In the genomic region with DNA sequence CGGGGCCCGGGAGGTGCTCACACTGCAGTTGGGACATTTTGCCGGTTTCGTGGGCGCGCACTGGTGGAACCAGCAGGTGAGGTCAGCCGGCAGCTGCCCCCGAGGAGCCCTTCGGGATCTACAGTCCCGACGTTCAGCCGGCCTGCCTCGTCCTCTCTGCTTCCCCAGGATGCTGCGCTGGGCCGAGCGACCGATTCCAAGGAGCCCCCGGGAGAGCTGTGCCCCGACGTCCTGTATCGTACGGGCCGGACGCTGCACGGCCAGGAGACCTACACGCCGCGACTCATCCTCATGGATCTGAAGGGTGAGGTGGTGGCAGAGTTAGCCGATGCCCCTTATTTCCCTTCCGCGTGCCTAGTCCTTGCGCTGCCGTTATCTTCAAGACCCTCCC, we compare ENCODE assay signal across 7 cellular contexts. TPM values are rescaled to one million over a fixed set of nuclear protein-coding genes. Genes with fewer than 3 reads are reported as not detected.
A peak's percentile ranks its signal among the peaks of the same experiment; 100 is the strongest.
DNase-seq lines count a peak whose midpoint lies in the region; ATAC-seq and TF ChIP-seq lines count a peak whose summit lies in the region.
"Not testable (repeated sequence)": the region's sequence is repeated elsewhere in the genome, so short reads cannot be mapped to it uniquely, and the experiment has no call there.

No MANE protein-coding gene starts in this region.

- H3K4me1 ChIP-seq in Peyer's patch; mesenchymal stem cell (ENCODE audit: control insufficient read depth, insufficient read depth, low read depth, low read length); gastrocnemius medialis: not testable (repeated sequence)

- not testable (repeated sequence) for H2BK120ac ChIP-seq in mesenchymal stem cell (ENCODE audit: low read depth, low read length)

- not testable (repeated sequence) for TF ChIP-seq CTCF in Peyer's patch (IDR thresholded peaks at IDR 0.05); fibroblast of pulmonary artery (IDR thresholded peaks at IDR 0.05; ENCODE audit: low read length, missing control alignments); gastrocnemius medialis (IDR thresholded peaks at IDR 0.05 in 4 of 5, conservative IDR thresholded peaks at IDR 0.05 in 1 of 5)

- H3K9me3 Mint-ChIP-seq in activated naive CD8-positive, alpha-beta T cell treated with anti-CD3 and anti-CD28 coated beads, Interleukin-2, amount 50 U/mL, for 24 hours = not testable (repeated sequence)

- H3K4me3 ChIP-seq in Peyer's patch (peak overlapping the region; percentile 52 to 88 (median 64)), fibroblast of pulmonary artery (replicated peaks; ENCODE audit: low read depth, low read length) (peak overlapping the region; percentile 72), mesenchymal stem cell (ENCODE audit: insufficient read depth in 1 of 2, low read depth in 1 of 2, low read length in 2 of 2) (peak overlapping the region; percentile 58 to 85), gastrocnemius medialis (peak overlapping the region in 3 of 4 donors; percentile 35 to 77 (median 72))

- peak overlapping the region in 1 of 4 donors; percentile 48 for H3K27ac ChIP-seq in Peyer's patch
- not testable (repeated sequence) for H3K27ac ChIP-seq in mesenchymal stem cell (ENCODE audit: low read length, poor library complexity, severe bottlenecking); gastrocnemius medialis

- H3K9me3 ChIP-seq in Peyer's patch; mesenchymal stem cell (ENCODE audit: control insufficient read depth, low read length); gastrocnemius medialis: not testable (repeated sequence)

- peaks cover 12% of the 10 kb centered on the region for H3K36me3 Mint-ChIP-seq in activated naive CD8-positive, alpha-beta T cell treated with anti-CD3 and anti-CD28 coated beads, Interleukin-2, amount 50 U/mL, for 24 hours (ENCODE audit: low read depth)

- not testable (repeated sequence) for H3K27me3 Mint-ChIP-seq in activated naive CD8-positive, alpha-beta T cell treated with anti-CD3 and anti-CD28 coated beads, Interleukin-2, amount 50 U/mL, for 24 hours

- not testable (repeated sequence) for H2AFZ ChIP-seq in mesenchymal stem cell (ENCODE audit: low read depth, low read length)

- no CpG with 5 or more reads among the region's 33 CpGs for WGBS in mesenchymal stem cell

- not testable (repeated sequence) for H3K79me1 ChIP-seq in mesenchymal stem cell (replicated peaks; ENCODE audit: low read length, poor library complexity, severe bottlenecking)

- H2BK5ac ChIP-seq in mesenchymal stem cell (ENCODE audit: low read depth, low read length, poor library complexity, severe bottlenecking) = not testable (repeated sequence)

- H3K9ac ChIP-seq in mesenchymal stem cell (ENCODE audit: low read length) = peak overlapping the region; percentile 89

- not testable (repeated sequence) for TF ChIP-seq POLR2A in Peyer's patch (IDR thresholded peaks at IDR 0.05); gastrocnemius medialis (IDR thresholded peaks at IDR 0.05)

- H3K27ac Mint-ChIP-seq in activated naive CD8-positive, alpha-beta T cell treated with anti-CD3 and anti-CD28 coated beads, Interleukin-2, amount 50 U/mL, for 24 hours = peak overlapping the region; percentile 96

- H3K27me3 ChIP-seq in Peyer's patch; mesenchymal stem cell (ENCODE audit: control insufficient read depth in 1 of 2, insufficient read depth in 1 of 2, low read length in 2 of 2); gastrocnemius medialis: not testable (repeated sequence)

- ATAC-seq in GM18870 (IDR thresholded peaks at IDR 0.05; ENCODE audit: unreplicated experiment) (peak; percentile 4), HG03064 (IDR thresholded peaks at IDR 0.05; ENCODE audit: low read depth, unreplicated experiment) (peak; percentile 26), gastrocnemius medialis (peak; percentile 20 to 37)
- ATAC-seq in activated naive CD8-positive, alpha-beta T cell treated with anti-CD3 and anti-CD28 coated beads, Interleukin-2, amount 50 U/mL, for 24 hours = peak; percentile 6

- in situ Hi-C loops in gastrocnemius medialis (cut with MboI; ENCODE audit: low sequenced_read_pairs in 4 of 4) = not testable (repeated sequence)

- not testable (repeated sequence) for H3K14ac ChIP-seq in mesenchymal stem cell (ENCODE audit: low read length in 2 of 2)

- not testable (repeated sequence) for H2BK12ac ChIP-seq in mesenchymal stem cell (ENCODE audit: low read length in 2 of 2)

- not testable (repeated sequence) for H2AK5ac ChIP-seq in mesenchymal stem cell (ENCODE audit: low read length, severe bottlenecking)

- not testable (repeated sequence) for H2BK15ac ChIP-seq in mesenchymal stem cell (ENCODE audit: low read depth, poor library complexity, severe bottlenecking)

- H3K4ac ChIP-seq in mesenchymal stem cell (ENCODE audit: low read depth in 1 of 2, low read length in 2 of 2) = not testable (repeated sequence)

- not testable (repeated sequence) for H3K4me2 ChIP-seq in mesenchymal stem cell (ENCODE audit: low read length, poor library complexity, severe bottlenecking)

- H3K18ac ChIP-seq in mesenchymal stem cell (ENCODE audit: low read depth in 1 of 2, low read length in 2 of 2) = not testable (repeated sequence)

- H3K4me3 Mint-ChIP-seq in activated naive CD8-positive, alpha-beta T cell treated with anti-CD3 and anti-CD28 coated beads, Interleukin-2, amount 50 U/mL, for 24 hours = peak overlapping the region; percentile 94

- not testable (repeated sequence) for H3K23ac ChIP-seq in mesenchymal stem cell (ENCODE audit: low read length in 2 of 2)

- H4K8ac ChIP-seq in mesenchymal stem cell (ENCODE audit: low read length) = not testable (repeated sequence)

- H3K4me1 Mint-ChIP-seq in activated naive CD8-positive, alpha-beta T cell treated with anti-CD3 and anti-CD28 coated beads, Interleukin-2, amount 50 U/mL, for 24 hours = peaks cover 11% of the 10 kb centered on the region

- H4K91ac ChIP-seq in mesenchymal stem cell (ENCODE audit: low read length) = not testable (repeated sequence)

- H3K36me3 ChIP-seq in Peyer's patch, gastrocnemius medialis: not testable (repeated sequence)
- peaks cover 11 to 16% of the 10 kb centered on the region in 2 experiments for H3K36me3 ChIP-seq in mesenchymal stem cell (ENCODE audit: control insufficient read depth in 1 of 2, insufficient read depth in 2 of 2, low read depth in 1 of 2, low read length in 2 of 2)

- DNase-seq in Peyer's patch; activated naive CD8-positive, alpha-beta T cell treated with anti-CD3 and anti-CD28 coated beads, Interleukin-2, amount 50 U/mL, for 24 hours; fibroblast of pulmonary artery (ENCODE audit: low read depth); mesenchymal stem cell; gastrocnemius medialis: not testable (repeated sequence)

- intact Hi-C loops in gastrocnemius medialis (cut with DNase I; ENCODE audit: low total_unique reads) = not testable (repeated sequence)

RNA-seq across cellular contexts. Expression of gene MSTO1, which starts 0.2 kb away (rescaled TPM):
- total RNA-seq in Peyer's patch (10 to 100 TPM in 3 of 4 donors, 1 to 10 TPM in 1; 6.8 to 52.0 (median 26.7) TPM), gastrocnemius medialis (1 to 10 TPM; 1.7 to 3.1 (median 2.3) TPM)
- polyA plus RNA-seq in mesenchymal stem cell (2013, experiment 1 of 2) = 18.6 TPM
- 19.3 TPM for polyA plus RNA-seq in mesenchymal stem cell (2013, experiment 2 of 2)

RNA-seq across cellular contexts. Expression of gene ASH1L, which starts 47.6 kb away (rescaled TPM):
- total RNA-seq in Peyer's patch (100 to 1,000 TPM in 1 of 4 donors, 10 to 100 TPM in 3; 58.3 to 101 (median 73.8) TPM), gastrocnemius medialis (10 to 100 TPM; 43.7 to 57.1 (median 52.0) TPM)
- polyA plus RNA-seq in mesenchymal stem cell (2013, experiment 1 of 2) = 8.8 TPM
- 8.1 TPM for polyA plus RNA-seq in mesenchymal stem cell (2013, experiment 2 of 2)
